16 cellular contexts compared by ENCODE assay signal in the genomic region with DNA sequence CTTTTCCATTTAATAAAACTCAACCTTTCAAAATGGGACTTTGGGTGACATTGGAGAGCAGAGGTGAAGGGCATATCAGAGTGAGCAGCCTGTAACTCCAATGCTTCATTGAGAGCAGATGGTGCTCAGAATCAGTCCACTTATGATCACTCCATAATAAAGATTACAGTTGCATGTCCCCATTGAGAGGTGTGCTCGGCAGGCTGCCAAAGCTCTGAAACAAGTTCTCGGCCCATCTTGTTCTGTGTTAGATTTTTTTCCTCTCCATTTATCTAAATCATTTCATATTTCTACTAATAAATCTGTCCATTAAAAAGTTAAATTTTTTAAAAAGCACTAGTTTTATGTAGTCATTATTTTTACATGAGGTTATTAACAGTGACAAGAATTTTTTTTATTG.
"Had no signal": no experiment of that assay in that cellular context is flagged by ENCODE, and none has a peak within 500 bp of the region (broad histone marks: within the 10 kb centered on the region; RNA-seq: fewer than 3 reads in every experiment).

No MANE protein-coding gene starts in this region.

- H3K4me1 Mint-ChIP-seq: activated CD4-positive, alpha-beta memory T cell treated with anti-CD3 and anti-CD28 coated beads, Interleukin-2, amount 10 ng/mL, durations not matched to agents 7 days and 5 days; stimulated activated naive CD8-positive, alpha-beta T cell treated with anti-CD3 and anti-CD28 coated beads, Interleukin-15, amount 100 ng/mL, for 72 hours; WTC11 had no signal

- H3K27me3 Mint-ChIP-seq: activated CD4-positive, alpha-beta memory T cell treated with anti-CD3 and anti-CD28 coated beads, Interleukin-2, amount 10 ng/mL, durations not matched to agents 7 days and 5 days; activated T-cell treated with anti-CD3 and anti-CD28 coated beads, Interleukin-2, amount 50 U/mL, for 24 hours; effector memory CD8-positive, alpha-beta T cell; stimulated activated naive CD8-positive, alpha-beta T cell treated with anti-CD3 and anti-CD28 coated beads, Interleukin-15, amount 100 ng/mL, for 72 hours had no signal

- H3K9me3 Mint-ChIP-seq: WTC11 had no signal

- ATAC-seq: effector memory CD8-positive, alpha-beta T cell; sciatic nerve; stimulated activated naive CD8-positive, alpha-beta T cell treated with anti-CD3 and anti-CD28 coated beads, Interleukin-15, amount 100 ng/mL, for 72 hours; WTC11 had no signal

- H3K36me3 Mint-ChIP-seq: WTC11 had no signal

- FAIRE-seq: astrocyte, bronchial epithelial cell, frontal cortex had no signal

- DNase-seq: activated CD4-positive, alpha-beta memory T cell treated with anti-CD3 and anti-CD28 coated beads, Interleukin-2, amount 10 ng/mL, durations not matched to agents 7 days and 5 days; activated CD4-positive, alpha-beta T cell treated with anti-CD3 and anti-CD28 coated beads for 4 hours; activated effector memory CD4-positive, alpha-beta T cell treated with Interleukin-2 at 50 U/mL for 16 hours; activated naive CD4-positive, alpha-beta T cell treated with anti-CD3 and anti-CD28 coated beads, Interleukin-2, amount 50 U/mL, for 16 hours; activated T-cell treated with anti-CD3 and anti-CD28 coated beads, Interleukin-2, amount 50 U/mL, for 24 hours; dermis blood vessel endothelial cell; effector memory CD8-positive, alpha-beta T cell; ovary; stimulated activated CD4-positive, alpha-beta T cell treated with anti-CD3 and anti-CD28 coated beads, Interleukin-1b, Interleukin-23, amount 100 ng/mL, for 48 hours; stimulated activated naive CD8-positive, alpha-beta T cell treated with anti-CD3 and anti-CD28 coated beads, Interleukin-15, amount 100 ng/mL, for 72 hours had no signal

- H3K27ac Mint-ChIP-seq: activated CD4-positive, alpha-beta memory T cell treated with anti-CD3 and anti-CD28 coated beads, Interleukin-2, amount 10 ng/mL, durations not matched to agents 7 days and 5 days; activated T-cell treated with anti-CD3 and anti-CD28 coated beads, Interleukin-2, amount 50 U/mL, for 24 hours; effector memory CD8-positive, alpha-beta T cell; stimulated activated naive CD8-positive, alpha-beta T cell treated with anti-CD3 and anti-CD28 coated beads, Interleukin-15, amount 100 ng/mL, for 72 hours; WTC11 had no signal

- H3K4me3 Mint-ChIP-seq: activated CD4-positive, alpha-beta memory T cell treated with anti-CD3 and anti-CD28 coated beads, Interleukin-2, amount 10 ng/mL, durations not matched to agents 7 days and 5 days; activated T-cell treated with anti-CD3 and anti-CD28 coated beads, Interleukin-2, amount 50 U/mL, for 24 hours; effector memory CD8-positive, alpha-beta T cell; neural crest cell; stimulated activated naive CD8-positive, alpha-beta T cell treated with anti-CD3 and anti-CD28 coated beads, Interleukin-15, amount 100 ng/mL, for 72 hours; WTC11 had no signal
